In the genomic region with DNA sequence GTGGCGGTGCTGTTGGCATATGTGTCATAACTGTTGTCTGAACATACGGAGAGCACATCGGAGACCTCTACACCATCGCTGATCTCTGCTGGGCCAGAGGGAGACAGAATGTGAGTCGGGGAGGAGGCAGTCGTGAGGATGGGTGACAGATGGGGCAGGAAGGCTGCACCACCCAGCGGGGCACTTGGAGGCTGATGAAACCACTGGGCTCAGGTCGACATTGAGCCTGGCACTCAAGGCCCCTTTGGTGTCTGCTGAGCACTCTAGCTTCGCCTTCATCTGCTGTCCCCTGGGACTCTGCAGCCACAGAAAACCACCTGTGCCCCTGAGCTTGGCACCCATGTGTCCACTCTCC, we compare ENCODE assay signal across 21 cellular contexts. TPM values are rescaled to one million over a fixed set of nuclear protein-coding genes. Genes with fewer than 3 reads are reported as not detected.
"Had no signal": no experiment of that assay in that cellular context is flagged by ENCODE, and none has a peak within 500 bp of the region (broad histone marks: within the 10 kb centered on the region; RNA-seq: fewer than 3 reads in every experiment).

No MANE protein-coding gene starts in this region.

- H3K36me3 ChIP-seq: ovary, sigmoid colon, thyroid gland, vagina had no signal

- H3K27ac ChIP-seq: ovary, sigmoid colon, stomach, thyroid gland, vagina had no signal

- H3K4me3 ChIP-seq: lung, mucosa of descending colon, ovary, sigmoid colon, stomach, thyroid gland, vagina had no signal

- H3K4me3 Mint-ChIP-seq: effector memory CD8-positive, alpha-beta T cell; memory B cell; mesothelial cell of epicardium; naive B cell; natural killer cell treated with Interleukin-12 subunit alpha and Interleukin-12 subunit beta and Interleukin-15 and Interleukin-18, amount 100 ng/mL, for 72 hours; neural crest cell; stimulated activated effector memory CD8-positive, alpha-beta T cell treated with anti-CD3 and anti-CD28 coated beads, Interleukin-12 subunit alpha, Interleukin-12 subunit beta, amount 100 ng/mL, for 72 hours had no signal

- H3K36me3 Mint-ChIP-seq: mesothelial cell of epicardium; naive B cell; natural killer cell treated with Interleukin-12 subunit alpha and Interleukin-12 subunit beta and Interleukin-15 and Interleukin-18, amount 100 ng/mL, for 72 hours had no signal

- DNase-seq: cortex of kidney; effector memory CD8-positive, alpha-beta T cell; naive B cell; nucleus accumbens; ovary; sigmoid colon; stimulated activated CD4-positive, alpha-beta T cell treated with anti-CD3 and anti-CD28 coated beads, Interleukin-2, amount 100 ng/mL, for 24 hours; stimulated activated CD4-positive, alpha-beta T cell treated with anti-CD3 and anti-CD28 coated beads, Interleukin-4, amount 100 ng/mL, for 24 hours; stimulated activated naive CD4-positive, alpha-beta T cell treated with Interleukin-2 at 50 U/mL for 16 hours; stomach; thyroid gland; trophoblast cell had no signal

- H3K9me3 ChIP-seq: mucosa of descending colon, ovary, sigmoid colon, stomach, thyroid gland, vagina had no signal

- H3K27me3 ChIP-seq: thyroid gland, vagina had no signal

- H3K27ac Mint-ChIP-seq: memory B cell; mesothelial cell of epicardium; naive B cell; natural killer cell treated with Interleukin-12 subunit alpha and Interleukin-12 subunit beta and Interleukin-15 and Interleukin-18, amount 100 ng/mL, for 72 hours had no signal

- ATAC-seq: effector memory CD8-positive, alpha-beta T cell; left lobe of liver; mucosa of descending colon; natural killer cell treated with Interleukin-12 subunit alpha and Interleukin-12 subunit beta and Interleukin-15 and Interleukin-18, amount 100 ng/mL, for 72 hours; stimulated activated effector memory CD8-positive, alpha-beta T cell treated with anti-CD3 and anti-CD28 coated beads, Interleukin-12 subunit alpha, Interleukin-12 subunit beta, amount 100 ng/mL, for 72 hours had no signal

- H3K9me3 Mint-ChIP-seq: effector memory CD8-positive, alpha-beta T cell; memory B cell; mesothelial cell of epicardium; natural killer cell treated with Interleukin-12 subunit alpha and Interleukin-12 subunit beta and Interleukin-15 and Interleukin-18, amount 100 ng/mL, for 72 hours; neural crest cell; stimulated activated effector memory CD8-positive, alpha-beta T cell treated with anti-CD3 and anti-CD28 coated beads, Interleukin-12 subunit alpha, Interleukin-12 subunit beta, amount 100 ng/mL, for 72 hours had no signal

RNA-seq across cellular contexts. Expression of gene KLHL35, which starts 2.5 kb away (rescaled TPM):
- total RNA-seq: left lobe of liver, vagina had no signal
